ENCODE assay signal across 20 cellular contexts in genomic region chr4:116598980-116599789, GRCh38.
DNase-seq lines count a peak whose midpoint lies in the region; ATAC-seq, FAIRE-seq and TF ChIP-seq lines count a peak whose summit lies in the region.
"Had no signal": no experiment of that assay in that cellular context is flagged by ENCODE, and none has a peak within 500 bp of the region (broad histone marks: within the 10 kb centered on the region; RNA-seq: fewer than 3 reads in every experiment).

No MANE protein-coding gene starts in this region.

- H3K27me3 ChIP-seq in right atrium auricular region (no peaks in the 10 kb centered on the region), upper lobe of right lung (no peaks in the 10 kb centered on the region)

- no peak overlapping the region for H3K9ac ChIP-seq in kidney (ENCODE audit: low read length in 2 of 2)

- intact Hi-C loops in Right ventricle myocardium inferior (cut with DNase I) (no loop called here), kidney (cut with DNase I) (no loop called here), sciatic nerve (cut with DNase I) (no loop called here), upper lobe of right lung (cut with DNase I) (no loop called here)

- H3K9me3 ChIP-seq in right atrium auricular region (no peaks in the 10 kb centered on the region), kidney (ENCODE audit: control insufficient read depth in 1 of 2, low read length in 2 of 2) (peaks cover 0 to 3% of the 10 kb centered on the region in 2 donors), upper lobe of right lung (no peaks in the 10 kb centered on the region)

- H3K4me3 ChIP-seq in right atrium auricular region (no peak overlapping the region), kidney (ENCODE audit: low read length in 2 of 2) (no peak overlapping the region), upper lobe of right lung (no peak overlapping the region)

- no peaks in the 10 kb centered on the region for H3K4me1 ChIP-seq in right atrium auricular region
- H3K4me1 ChIP-seq in kidney (ENCODE audit: control insufficient read depth in 1 of 2, insufficient read depth in 1 of 2, low read depth in 1 of 2, low read length in 2 of 2) = no peaks in the 10 kb centered on the region
- H3K4me1 ChIP-seq in upper lobe of right lung = no peaks in the 10 kb centered on the region

- FAIRE-seq in kidney (lab: Jason Lieb, UNC) = no peak
- FAIRE-seq: GM12892, RCC 7860 had no signal

- TF ChIP-seq CTCF in right atrium auricular region (IDR thresholded peaks at IDR 0.05) (no peak), kidney (IDR thresholded peaks at IDR 0.05; ENCODE audit: borderline replicate concordance, extremely low read depth, insufficient read depth) (no peak), upper lobe of right lung (IDR thresholded peaks at IDR 0.05) (no peak)

- peak; percentile 66 for DNase-seq in Right ventricle myocardium inferior (ENCODE audit: missing footprints)
- no peak for DNase-seq in right atrium auricular region (ENCODE audit: low spot score)
- peak; percentile 76 for DNase-seq in kidney
- no peak for DNase-seq in sciatic nerve (ENCODE audit: low spot score)
- DNase-seq in upper lobe of right lung = no peak
- DNase-seq in HK-2 (ENCODE audit: unreplicated experiment) = no peak
- DNase-seq in activated CD4-positive, alpha-beta T cell treated with anti-CD3 and anti-CD28 coated beads, Interleukin-2, amount 50 U/mL, for 48 hours = no peak
- no peak for DNase-seq in NAMALWA (ENCODE audit: low spot score)
- DNase-seq: 8988T, Calu3, DMS79 treated with DMSO at 0.1 percent for 48 hours, NCI-H1092 treated with DMSO at 0.1 percent for 48 hours, NCI-H1436, NCI-H187 treated with DMSO at 0.1 percent for 48 hours, NCI-H2107, NCI-H446, NCI-H524 treated with DMSO at 0.1 percent for 48 hours, NCI-H774 had no signal

- no peak for ATAC-seq in Right ventricle myocardium inferior
- peak; percentile 36 for ATAC-seq in sciatic nerve
- ATAC-seq in upper lobe of right lung = peak; percentile 39

- H3K36me3 ChIP-seq in right atrium auricular region (no peaks in the 10 kb centered on the region), kidney (ENCODE audit: control insufficient read depth in 1 of 2, insufficient read depth in 2 of 2, low read length in 2 of 2) (no peaks in the 10 kb centered on the region), upper lobe of right lung (no peaks in the 10 kb centered on the region)

- H3K27ac ChIP-seq in right atrium auricular region (no peak overlapping the region), kidney (ENCODE audit: low read depth in 2 of 2, low read length in 2 of 2) (no peak overlapping the region), upper lobe of right lung (no peak overlapping the region)

Comparison
In these comparisons a context has a peak if more than half of its experiments do, and no peak if none do; other contexts are left out.
1. DNase-seq: peak in Right ventricle myocardium inferior (single experiment) and kidney (single experiment); none in right atrium auricular region (single experiment), sciatic nerve (single experiment), upper lobe of right lung (single experiment), HK-2 (single experiment), activated CD4-positive, alpha-beta T cell treated with anti-CD3 and anti-CD28 coated beads, Interleukin-2, amount 50 U/mL, for 48 hours (0 of 2) and NAMALWA (single experiment).